In the genomic region with DNA sequence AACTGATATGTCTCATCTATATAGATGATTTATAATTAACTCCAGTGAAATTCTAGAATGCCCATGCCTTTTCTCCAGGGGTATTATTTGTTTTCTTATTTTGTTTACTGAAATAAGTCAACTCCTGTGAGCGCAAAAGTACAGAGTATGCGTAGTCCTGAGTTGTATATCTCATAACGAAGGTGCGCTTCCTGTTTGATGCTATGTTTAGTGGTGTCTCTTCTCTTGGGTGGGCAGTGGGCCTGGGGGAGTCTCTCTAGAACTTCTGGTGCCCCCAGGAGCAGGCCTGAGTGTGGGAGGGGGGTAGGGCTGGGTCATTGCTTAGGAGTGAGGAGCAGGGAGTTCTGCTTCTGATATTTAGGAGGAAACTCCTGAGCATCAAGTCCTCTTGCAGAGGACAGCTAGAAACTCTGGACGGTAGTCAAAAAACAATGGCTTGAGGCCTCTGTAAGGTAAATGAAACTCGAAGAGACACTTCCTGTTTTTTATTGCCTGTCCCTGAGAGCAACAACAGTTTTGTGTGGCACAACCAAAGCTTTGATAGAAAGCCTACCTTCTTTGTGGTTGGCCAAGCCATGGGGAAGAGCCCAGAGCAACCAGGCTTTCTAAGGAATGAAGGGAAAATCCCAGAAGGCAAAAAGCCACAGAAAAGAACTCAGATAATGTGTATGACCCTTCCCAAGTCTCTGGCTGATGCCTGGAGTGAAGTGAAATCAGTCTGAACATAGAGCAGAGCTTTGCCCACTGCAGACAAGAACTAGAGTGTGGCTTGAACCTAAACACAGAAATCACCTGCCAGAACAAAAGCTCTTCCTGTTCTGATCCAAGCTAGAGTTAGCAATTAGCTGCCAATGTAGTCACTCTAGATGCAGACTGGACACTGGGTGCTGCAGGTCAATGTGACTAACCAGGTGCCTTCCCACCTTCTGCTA, we compare ENCODE assay signal across 8 cellular contexts.
DNase-seq lines count a peak whose midpoint lies in the region; ATAC-seq lines count a peak whose summit lies in the region.

No MANE protein-coding gene starts in this region.

- H3K27ac ChIP-seq in substantia nigra (ENCODE audit: low read depth, low read length, poor library complexity, severe bottlenecking): no peak overlapping the region

- H3K4me1 Mint-ChIP-seq in activated naive CD8-positive, alpha-beta T cell (ENCODE audit: low read depth): peaks cover 75% of the 10 kb centered on the region

- DNase-seq in NCI-H2081 (lab: John Stamatoyannopoulos, UW) (no peak), cerebellar cortex (ENCODE audit: low spot score) (no peak), NCI-H1930 (lab: John Stamatoyannopoulos, UW) (no peak), substantia nigra (lab: John Stamatoyannopoulos, UW) (no peak)

- peaks cover 10% of the 10 kb centered on the region for H3K36me3 Mint-ChIP-seq in activated naive CD8-positive, alpha-beta T cell

- peak overlapping the region; percentile 3; the same call in 1 of the 2 replicates for H3K4me3 ChIP-seq in GM08714 (ENCODE audit: low read length)

- ATAC-seq in GM19452 (IDR thresholded peaks at IDR 0.05; ENCODE audit: unreplicated experiment): peak; percentile 38
- peak; percentile 38 for ATAC-seq in HG03439 (IDR thresholded peaks at IDR 0.05; ENCODE audit: unreplicated experiment)

- peak overlapping the region; percentile 71 for H3K4me3 Mint-ChIP-seq in activated naive CD8-positive, alpha-beta T cell

- H3K27ac Mint-ChIP-seq in activated naive CD8-positive, alpha-beta T cell: peak overlapping the region; percentile 90

- no peaks in the 10 kb centered on the region for H3K9me3 Mint-ChIP-seq in activated naive CD8-positive, alpha-beta T cell (ENCODE audit: low read depth)

- no peaks in the 10 kb centered on the region for H3K27me3 Mint-ChIP-seq in activated naive CD8-positive, alpha-beta T cell
